ENCODE assay signal across 32 cellular contexts in genomic region chr1:32888134-32888533, GRCh38. TPM values are rescaled to one million over a fixed set of nuclear protein-coding genes. Genes with fewer than 3 reads are reported as not detected.
"Had no signal": no experiment of that assay in that cellular context is flagged by ENCODE, and none has a peak within 500 bp of the region (broad histone marks: within the 10 kb centered on the region; RNA-seq: fewer than 3 reads in every experiment).

No MANE protein-coding gene starts in this region.

- H3K4me3 Mint-ChIP-seq: mesothelial cell of epicardium; natural killer cell; nephron progenitor cell; neural progenitor cell; stimulated activated memory B cell treated with anti-CD40 and anti-IgM and Interleukin-4, amounts not matched to agents 10 μg/mL and 1 μg/mL and 100 μg/mL, for 72 hours; stimulated activated naive CD8-positive, alpha-beta T cell treated with anti-CD3 and anti-CD28 coated beads, Interleukin-15, amount 100 ng/mL, for 72 hours had no signal

- H3K27ac ChIP-seq: left ventricle myocardium inferior, neural progenitor cell, neutrophil, ovary, prostate gland, right lobe of liver, testis, thyroid gland, transverse colon, upper lobe of left lung, vagina had no signal

- H3K4me1 ChIP-seq: prostate gland had no signal

- H3K4me3 ChIP-seq: left ventricle myocardium inferior, lung, neural progenitor cell, ovary, prostate gland, right lobe of liver, smooth muscle cell, testis, thyroid gland, transverse colon, upper lobe of left lung, vagina had no signal

- H3K9me3 ChIP-seq: left ventricle myocardium inferior, neutrophil, ovary, prostate gland, right lobe of liver, testis, thyroid gland, transverse colon, upper lobe of left lung, vagina had no signal

- H3K27ac Mint-ChIP-seq: mesothelial cell of epicardium; naive B cell; natural killer cell; nephron progenitor cell; neural progenitor cell; stimulated activated memory B cell treated with anti-CD40 and anti-IgM and Interleukin-4, amounts not matched to agents 10 μg/mL and 1 μg/mL and 100 μg/mL, for 72 hours; stimulated activated naive CD8-positive, alpha-beta T cell treated with anti-CD3 and anti-CD28 coated beads, Interleukin-15, amount 100 ng/mL, for 72 hours had no signal

- H3K36me3 Mint-ChIP-seq: mesothelial cell of epicardium, natural killer cell, neural progenitor cell had no signal

- H3K36me3 ChIP-seq: left ventricle myocardium inferior, neural progenitor cell, neutrophil, ovary, prostate gland, right lobe of liver, thyroid gland, transverse colon, upper lobe of left lung, vagina had no signal

- H3K9me3 Mint-ChIP-seq: mesothelial cell of epicardium; natural killer cell; neural progenitor cell; stimulated activated memory B cell treated with anti-CD40 and anti-IgM and Interleukin-4, amounts not matched to agents 10 μg/mL and 1 μg/mL and 100 μg/mL, for 72 hours; stimulated activated naive CD8-positive, alpha-beta T cell treated with anti-CD3 and anti-CD28 coated beads, Interleukin-15, amount 100 ng/mL, for 72 hours had no signal

- DNase-seq: islet precursor cell; left ventricle myocardium inferior; mesendoderm; naive B cell; natural killer cell; nephron progenitor cell; occipital lobe; stimulated activated CD4-positive, alpha-beta T cell treated with anti-CD3 and anti-CD28 coated beads, Interleukin-1b, Interleukin-23, amount 100 ng/mL, for 48 hours; stimulated activated CD4-positive, alpha-beta T cell treated with anti-CD3 and anti-CD28 coated beads, Interleukin-2, amount 100 ng/mL, for 48 hours; stimulated activated CD4-positive, alpha-beta T cell treated with anti-CD3 and anti-CD28 coated beads, Interleukin-4, amount 100 ng/mL, for 4 hours; stimulated activated CD8-positive, alpha-beta memory T cell treated with anti-CD3 and anti-CD28 coated beads, Interleukin-4, amount 100 ng/mL, for 48 hours; stimulated activated naive CD4-positive, alpha-beta T cell treated with Interleukin-2 at 50 U/mL for 16 hours; stimulated activated naive CD8-positive, alpha-beta T cell treated with anti-CD3 and anti-CD28 coated beads, Interleukin-15, amount 100 ng/mL, for 72 hours; substantia nigra; testis; thyroid gland; transverse colon; upper lobe of left lung had no signal

RNA-seq across cellular contexts. Expression of gene HPCA, which starts 1.8 kb away (rescaled TPM):
- total RNA-seq: kidney epithelial cell, left ventricle myocardium inferior, mononuclear cell, right lobe of liver, skeletal muscle tissue, smooth muscle cell, thyroid gland, upper lobe of left lung, urinary bladder, vagina had no signal
- polyA plus RNA-seq: smooth muscle cell had no signal

RNA-seq across cellular contexts. Expression of gene TMEM54, which starts 13.1 kb away (rescaled TPM):
- total RNA-seq: mononuclear cell, natural killer cell had no signal

RNA-seq across cellular contexts. Expression of gene FNDC5, which starts 17.4 kb away (rescaled TPM):
- total RNA-seq: smooth muscle cell had no signal
- polyA plus RNA-seq: smooth muscle cell had no signal
